ENCODE assay signal across 13 cellular contexts in genomic region chr7:45087301-45088145, GRCh38. TPM values are rescaled to one million over a fixed set of nuclear protein-coding genes. Genes with fewer than 3 reads are reported as not detected.
DNase-seq lines count a peak whose midpoint lies in the region; ATAC-seq, FAIRE-seq and TF ChIP-seq lines count a peak whose summit lies in the region.
"Had no signal": no experiment of that assay in that cellular context is flagged by ENCODE, and none has a peak within 500 bp of the region (broad histone marks: within the 10 kb centered on the region; RNA-seq: fewer than 3 reads in every experiment).

No MANE protein-coding gene starts in this region.

- TF ChIP-seq POLR2A in HepG2 (IDR thresholded peaks at IDR 0.05; ENCODE audit: insufficient read depth in 1 of 2, low read depth in 2 of 2, low read length in 2 of 2) (no peak), right lobe of liver (IDR thresholded peaks at IDR 0.05) (no peak), uterus (IDR thresholded peaks at IDR 0.05) (no peak)

- H3K27me3 ChIP-seq in HepG2 (ENCODE audit: control insufficient read depth in 1 of 2, insufficient read depth in 2 of 2, low read length in 2 of 2) (peaks cover 9 to 29% of the 10 kb centered on the region in 2 experiments), right lobe of liver (peaks cover 0 to 9% of the 10 kb centered on the region in 2 donors), uterus (no peaks in the 10 kb centered on the region)
- H3K27me3 ChIP-seq: pancreas, vagina had no signal

- H3K79me2 ChIP-seq in HepG2 (ENCODE audit: insufficient read depth, low read length), result no peaks in the 10 kb centered on the region

- TF ChIP-seq RAD21 in HepG2 (CRISPR knock-in tag; IDR thresholded peaks at IDR 0.05), result no peak

- no peak overlapping the region for H2AFZ ChIP-seq in HepG2 (ENCODE audit: low read length)

- no peak overlapping the region for H3K4me2 ChIP-seq in HepG2 (ENCODE audit: low read depth, low read length)
- H3K4me2 ChIP-seq: BLaER1 had no signal

- in situ Hi-C loops in HepG2 (cut with HindIII; ENCODE audit: extremely low pct_ligation_motif_present, low pct_unique_long_range_greater_than_20kb), result no loop called here

- ATAC-seq in HepG2 (peak; percentile 6; the same call in 1 of the 3 replicates), right lobe of liver (no peak)
- ATAC-seq in natural killer cell treated with Interleukin-12 subunit alpha and Interleukin-12 subunit beta and Interleukin-15 and Interleukin-18, amount 100 ng/mL, for 72 hours, result no peak

- TF ChIP-seq EP300 in HepG2 (IDR thresholded peaks at IDR 0.05; ENCODE audit: low read depth in 2 of 2, low read length in 2 of 2) (no peak), HepG2 (CRISPR knock-in tag; IDR thresholded peaks at IDR 0.05; ENCODE audit: borderline replicate concordance) (no peak)

- no TSS peak for BruUV-seq in HepG2 (replicated peaks; lab: Mats Ljungman, UMichigan)

- H3K4me1 Mint-ChIP-seq in natural killer cell treated with Interleukin-12 subunit alpha and Interleukin-12 subunit beta and Interleukin-15 and Interleukin-18, amount 100 ng/mL, for 72 hours (ENCODE audit: low read depth in 2 of 2), result peaks cover 0 to 8% of the 10 kb centered on the region in 2 donors

- peaks cover 0 to 4% of the 10 kb centered on the region in 2 donors for H3K27me3 Mint-ChIP-seq in natural killer cell treated with Interleukin-12 subunit alpha and Interleukin-12 subunit beta and Interleukin-15 and Interleukin-18, amount 100 ng/mL, for 72 hours

- H3K4me3 Mint-ChIP-seq in natural killer cell treated with Interleukin-12 subunit alpha and Interleukin-12 subunit beta and Interleukin-15 and Interleukin-18, amount 100 ng/mL, for 72 hours, result no peak overlapping the region

- no peaks in the 10 kb centered on the region for H3K36me3 Mint-ChIP-seq in natural killer cell treated with Interleukin-12 subunit alpha and Interleukin-12 subunit beta and Interleukin-15 and Interleukin-18, amount 100 ng/mL, for 72 hours

- WGBS in HepG2 (ENCODE audit: low lambda C conversion rate), result 53% methylated on average over 3 of the region's 6 CpGs
- 100% methylated on average over 3 of the region's 6 CpGs for WGBS in right lobe of liver (ENCODE audit: insufficient coverage, low coverage, low lambda C conversion rate, missing lambda C conversion rate)

- H3K4me1 ChIP-seq in HepG2 (ENCODE audit: insufficient read depth, low read length) (peaks cover 9% of the 10 kb centered on the region; the same call in 1 of the 2 replicates), right lobe of liver (peaks cover 0 to 6% (median 0%) of the 10 kb centered on the region in 4 donors), uterus (no peaks in the 10 kb centered on the region)
- H3K4me1 ChIP-seq: pancreas had no signal

- no peak overlapping the region for H3K9ac ChIP-seq in HepG2 (ENCODE audit: insufficient read depth, low read depth, low read length)
- H3K9ac ChIP-seq: BLaER1 had no signal

- no peak for FAIRE-seq in HepG2 (lab: Jason Lieb, UNC)
- FAIRE-seq: GM19239, pancreas had no signal

- intact Hi-C loops in HepG2 (cut with micrococcal nuclease; ENCODE audit: unreplicated experiment), result no loop called here
- intact Hi-C loops in right lobe of liver (cut with DNase I), result no loop called here
- intact Hi-C loops in uterus (cut with DNase I; ENCODE audit: low total_unique reads), result no loop called here

- H3K4me3 ChIP-seq in HepG2 (replicated peaks in 1 of 3; ENCODE audit: insufficient read depth in 1 of 3, low read depth in 2 of 3, low read length in 3 of 3), result no peak overlapping the region
- no peak overlapping the region for H3K4me3 ChIP-seq in right lobe of liver
- H3K4me3 ChIP-seq in uterus, result peak overlapping the region in 1 of 2 donors; percentile 48
- H3K4me3 ChIP-seq: BLaER1 had no signal

- H3K27ac ChIP-seq in HepG2 (ENCODE audit: extremely low read length, insufficient read depth, low read length), result no peak overlapping the region
- no peak overlapping the region for H3K27ac ChIP-seq in right lobe of liver
- peak overlapping the region; percentile 98 for H3K27ac ChIP-seq in cingulate gyrus (ENCODE audit: low read depth, low read length)
- H3K27ac ChIP-seq in uterus, result peak overlapping the region; percentile 76 to 88
- H3K27ac ChIP-seq: BLaER1, pancreas had no signal

- CTCF ChIA-PET in HepG2 (lab: Yijun Ruan, JAX; ENCODE audit: low intra/inter-chr PET ratio, low total read pairs), result no interaction called here

- no peaks in the 10 kb centered on the region for H4K20me1 ChIP-seq in HepG2 (ENCODE audit: insufficient read depth, low read length)
- H4K20me1 ChIP-seq: BLaER1 had no signal

- H3K9me3 ChIP-seq in HepG2 (ENCODE audit: low read length), result no peaks in the 10 kb centered on the region
- no peaks in the 10 kb centered on the region for H3K9me3 ChIP-seq in right lobe of liver
- H3K9me3 ChIP-seq in uterus, result no peaks in the 10 kb centered on the region
- H3K9me3 ChIP-seq: BLaER1, pancreas, vagina had no signal

- DNase-seq in HepG2 (ENCODE audit: low spot score) (no peak), right lobe of liver (no peak), uterus (no peak), DMS153 treated with DMSO at 0.1 percent for 48 hours (lab: John Stamatoyannopoulos, UW; ENCODE audit: unreplicated experiment) (no peak), NCI-H774 (lab: John Stamatoyannopoulos, UW) (no peak), NOMO-1 treated with DMSO at 0.1 percent for 48 hours (lab: John Stamatoyannopoulos, UW; ENCODE audit: unreplicated experiment) (no peak)
- DNase-seq in natural killer cell treated with Interleukin-12 subunit alpha and Interleukin-12 subunit beta and Interleukin-15 and Interleukin-18, amount 100 ng/mL, for 72 hours (ENCODE audit: low spot score), result peak; percentile 53
- DNase-seq: NCI-H1436 had no signal

- peak overlapping the region in 1 of 2 donors; percentile 31 for H3K27ac Mint-ChIP-seq in natural killer cell treated with Interleukin-12 subunit alpha and Interleukin-12 subunit beta and Interleukin-15 and Interleukin-18, amount 100 ng/mL, for 72 hours

- POLR2A ChIA-PET in HepG2 (lab: Yijun Ruan, JAX), result interaction anchor here (1.4 kb wide), 1 partner anchor 24 kb away, joined by 6 read pairs; the partner anchor contains the start of gene TBRG4

- no peaks in the 10 kb centered on the region for H3K36me3 ChIP-seq in HepG2 (replicated peaks in 1 of 2; ENCODE audit: control insufficient read depth in 1 of 2, insufficient read depth in 2 of 2, low read length in 2 of 2)
- H3K36me3 ChIP-seq in right lobe of liver, result no peaks in the 10 kb centered on the region
- H3K36me3 ChIP-seq in uterus, result no peaks in the 10 kb centered on the region
- H3K36me3 ChIP-seq: BLaER1, pancreas, vagina had no signal

- H3K9me3 Mint-ChIP-seq in natural killer cell treated with Interleukin-12 subunit alpha and Interleukin-12 subunit beta and Interleukin-15 and Interleukin-18, amount 100 ng/mL, for 72 hours, result no peaks in the 10 kb centered on the region

- TF ChIP-seq CTCF in HepG2 (CRISPR knock-in tag; IDR thresholded peaks at IDR 0.05) (no peak), right lobe of liver (IDR thresholded peaks at IDR 0.05) (no peak), uterus (IDR thresholded peaks at IDR 0.05) (no peak)

RNA-seq across cellular contexts. Expression of gene NACAD, which starts 1.2 kb away (rescaled TPM):
- total RNA-seq in HepG2 (2016; rRNA removed; fragmentation: Illumina TruSeq; extraction: Trizol) (0.08 TPM in 1 of 2 replicates, not detected in the other), right lobe of liver (under 1 TPM in 5 of 6 experiments, not detected in 1; 0.09 to 0.42 (median 0.12) TPM), uterus (10 to 100 TPM in 1 of 4 donors, 1 to 10 TPM in 2, under 1 TPM in 1; 0.51 to 26.9 (median 5.4) TPM)
- not detected in 2 replicates for total RNA-seq in HepG2 (2016; cell fraction: cytosol; rRNA removed; fragmentation: Illumina TruSeq; extraction: Trizol; ENCODE audit: low read depth)
- 0.02 and 0.07 TPM in 2 replicates for total RNA-seq in HepG2 (2016; cell fraction: insoluble cytoplasmic fraction; rRNA removed; fragmentation: Illumina TruSeq; extraction: Trizol)
- not detected in 2 replicates for total RNA-seq in HepG2 (2016; cell fraction: membrane; rRNA removed; fragmentation: Illumina TruSeq; extraction: Trizol)
- not detected in 2 replicates for total RNA-seq in HepG2 (2016; cell fraction: nucleus; rRNA removed; fragmentation: Illumina TruSeq; extraction: Trizol)
- 0.04 and 0.07 TPM in 2 replicates for polyA plus RNA-seq in HepG2 (2011; rRNA removed)
- 0.04 and 0.06 TPM in 2 replicates for polyA plus RNA-seq in HepG2 (2011; cell fraction: cytosol; rRNA removed)
- polyA plus RNA-seq in HepG2 (2011; cell fraction: nucleus; rRNA removed), result 0.45 and 0.54 TPM in 2 replicates
- polyA plus RNA-seq in HepG2 (2012), result 0.54 and 0.63 TPM in 2 replicates
- not detected in 2 replicates for polyA plus RNA-seq in HepG2 (2016; cell fraction: cytosol; fragmentation: Illumina TruSeq; extraction: Trizol; ENCODE audit: low read depth)
- 0.08 TPM in 1 of 2 replicates, not detected in the other for polyA plus RNA-seq in HepG2 (2016; cell fraction: insoluble cytoplasmic fraction; fragmentation: Illumina TruSeq; extraction: Trizol; ENCODE audit: low read depth)
- not detected in 2 replicates for polyA plus RNA-seq in HepG2 (2016; cell fraction: membrane; fragmentation: Illumina TruSeq; extraction: Trizol; ENCODE audit: low read depth)
- 0.15 and 0.89 TPM in 2 replicates for polyA plus RNA-seq in HepG2 (2016; cell fraction: nucleus; fragmentation: Illumina TruSeq; extraction: Trizol; ENCODE audit: insufficient read depth, low read depth)
- polyA minus RNA-seq in HepG2 (2011; rRNA and poly(A)+ RNA removed; ENCODE audit: low replicate concordance), result 0.05 TPM in 1 of 2 replicates, not detected in the other
- polyA minus RNA-seq in HepG2 (2011; cell fraction: cytosol; rRNA and poly(A)+ RNA removed), result 0.09 and 0.20 TPM in 2 replicates
- polyA minus RNA-seq in HepG2 (2011; cell fraction: nucleus; rRNA and poly(A)+ RNA removed), result 0.13 and 0.25 TPM in 2 replicates
- 1 to 10 TPM; 1.1 to 1.9 TPM for total RNA-seq in natural killer cell treated with Interleukin-12 subunit alpha and Interleukin-12 subunit beta and Interleukin-15 and Interleukin-18, amount 100 ng/mL, for 72 hours

RNA-seq across cellular contexts. Expression of gene TBRG4, which starts 24.0 kb away (rescaled TPM):
- total RNA-seq in HepG2 (2016; rRNA removed; fragmentation: Illumina TruSeq; extraction: Trizol), result 87.8 and 90.3 TPM in 2 replicates
- total RNA-seq in HepG2 (2016; cell fraction: cytosol; rRNA removed; fragmentation: Illumina TruSeq; extraction: Trizol; ENCODE audit: low read depth), result 33.6 and 34.9 TPM in 2 replicates
- 87.0 and 89.8 TPM in 2 replicates for total RNA-seq in HepG2 (2016; cell fraction: insoluble cytoplasmic fraction; rRNA removed; fragmentation: Illumina TruSeq; extraction: Trizol)
- 33.7 and 38.0 TPM in 2 replicates for total RNA-seq in HepG2 (2016; cell fraction: membrane; rRNA removed; fragmentation: Illumina TruSeq; extraction: Trizol)
- total RNA-seq in HepG2 (2016; cell fraction: nucleus; rRNA removed; fragmentation: Illumina TruSeq; extraction: Trizol), result 82.0 and 84.8 TPM in 2 replicates
- 107 and 122 TPM in 2 replicates for polyA plus RNA-seq in HepG2 (2011; rRNA removed)
- polyA plus RNA-seq in HepG2 (2011; cell fraction: cytosol; rRNA removed), result 79.2 and 104 TPM in 2 replicates
- polyA plus RNA-seq in HepG2 (2011; cell fraction: nucleus; rRNA removed), result 370 and 388 TPM in 2 replicates
- 54.3 and 62.8 TPM in 2 replicates for polyA plus RNA-seq in HepG2 (2012)
- polyA plus RNA-seq in HepG2 (2016; cell fraction: cytosol; fragmentation: Illumina TruSeq; extraction: Trizol; ENCODE audit: low read depth), result 11.2 and 11.7 TPM in 2 replicates
- 71.7 and 72.0 TPM in 2 replicates for polyA plus RNA-seq in HepG2 (2016; cell fraction: insoluble cytoplasmic fraction; fragmentation: Illumina TruSeq; extraction: Trizol; ENCODE audit: low read depth)
- polyA plus RNA-seq in HepG2 (2016; cell fraction: membrane; fragmentation: Illumina TruSeq; extraction: Trizol; ENCODE audit: low read depth), result 17.4 and 18.6 TPM in 2 replicates
- polyA plus RNA-seq in HepG2 (2016; cell fraction: nucleus; fragmentation: Illumina TruSeq; extraction: Trizol; ENCODE audit: insufficient read depth, low read depth), result 105 and 123 TPM in 2 replicates
- 224 and 418 TPM in 2 replicates for polyA minus RNA-seq in HepG2 (2011; rRNA and poly(A)+ RNA removed; ENCODE audit: low replicate concordance)
- polyA minus RNA-seq in HepG2 (2011; cell fraction: cytosol; rRNA and poly(A)+ RNA removed), result 56.5 and 63.0 TPM in 2 replicates
- 193 and 254 TPM in 2 replicates for polyA minus RNA-seq in HepG2 (2011; cell fraction: nucleus; rRNA and poly(A)+ RNA removed)
- 10 to 100 TPM; 33.0 to 57.1 (median 41.7) TPM for total RNA-seq in right lobe of liver
- 100 to 1,000 TPM; 123 to 211 TPM for total RNA-seq in natural killer cell treated with Interleukin-12 subunit alpha and Interleukin-12 subunit beta and Interleukin-15 and Interleukin-18, amount 100 ng/mL, for 72 hours
- total RNA-seq in uterus, result 10 to 100 TPM in 3 of 4 donors, 1 to 10 TPM in 1; 7.4 to 51.2 (median 42.5) TPM

Comparison
In these comparisons a context has a peak if more than half of its experiments do, and no peak if none do; other contexts are left out.
1. H3K27ac ChIP-seq: peak in cingulate gyrus (single experiment) and uterus (2 of 2); none in HepG2 (single experiment) and right lobe of liver (0 of 3).